9 cellular contexts compared by ENCODE assay signal in the genomic region with DNA sequence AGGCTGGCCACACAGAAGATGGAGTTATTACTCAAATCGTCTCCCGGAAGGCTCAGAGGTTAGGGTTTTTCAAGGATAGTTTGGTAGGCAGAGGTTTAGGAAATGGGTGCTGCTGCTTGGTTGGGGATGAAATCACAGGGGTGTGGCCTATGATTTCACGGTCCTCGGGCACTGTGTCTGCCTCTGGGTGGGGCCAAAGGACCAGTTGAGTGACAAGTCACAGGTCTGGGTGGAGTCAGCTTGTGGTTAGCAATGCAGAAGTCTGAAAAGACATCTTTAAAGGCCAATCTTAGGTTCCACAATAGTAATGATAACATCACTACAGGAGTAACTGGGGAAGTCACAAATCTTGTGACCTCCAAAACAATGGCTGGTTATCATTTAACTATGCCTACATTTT.
DNase-seq lines count a peak whose midpoint lies in the region; ATAC-seq and TF ChIP-seq lines count a peak whose summit lies in the region.
"Had no signal": no experiment of that assay in that cellular context is flagged by ENCODE, and none has a peak within 500 bp of the region (broad histone marks: within the 10 kb centered on the region; RNA-seq: fewer than 3 reads in every experiment).

No MANE protein-coding gene starts in this region.

- no peak overlapping the region for H3K27ac ChIP-seq in SK-N-SH (ENCODE audit: low read depth in 2 of 2, low read length in 1 of 2)

- H4K20me1 ChIP-seq in SK-N-SH (ENCODE audit: insufficient read depth), result no peaks in the 10 kb centered on the region

- POLR2A ChIA-PET in SK-N-SH (lab: Yijun Ruan, JAX), result no interaction called here

- H3K4me1 ChIP-seq in SK-N-SH (ENCODE audit: control insufficient read depth in 1 of 2, insufficient read depth in 2 of 2, low read depth in 1 of 2, low read length in 1 of 2), result peaks cover 0 to 1% of the 10 kb centered on the region in 2 experiments; a peak in 1 of 4 replicates

- H3K4me3 ChIP-seq in SK-N-SH (ENCODE audit: low read depth in 2 of 2, low read length in 1 of 2), result no peak overlapping the region

- ATAC-seq in GM21360 (IDR thresholded peaks at IDR 0.05; ENCODE audit: unreplicated experiment) (peak; percentile 79), HG03442 (IDR thresholded peaks at IDR 0.05; ENCODE audit: unreplicated experiment) (peak; percentile 85)

- no peak for TF ChIP-seq RAD21 in SK-N-SH (IDR thresholded peaks at IDR 0.05; ENCODE audit: low read length)

- H3K27me3 Mint-ChIP-seq in nephron progenitor cell (ENCODE audit: low read depth, poor library complexity), result no peaks in the 10 kb centered on the region

- no peak overlapping the region for H3K4me2 ChIP-seq in SK-N-SH

- H3K4me3 Mint-ChIP-seq in nephron progenitor cell, result no peak overlapping the region

- peaks cover 18% of the 10 kb centered on the region for H3K9me3 Mint-ChIP-seq in nephron progenitor cell

- H3K9ac ChIP-seq in SK-N-SH, result no peak overlapping the region

- no peak overlapping the region for H2AFZ ChIP-seq in SK-N-SH (ENCODE audit: low read depth)

- no peaks in the 10 kb centered on the region for H3K36me3 ChIP-seq in SK-N-SH (replicated peaks in 1 of 2; ENCODE audit: control insufficient read depth in 1 of 2, insufficient read depth in 2 of 2, low read length in 1 of 2)

- DNase-seq in CMK (ENCODE audit: low read depth), result peak; percentile 45
- peak; percentile 25 for DNase-seq in UCSD-AML1 (lab: John Stamatoyannopoulos, UW; ENCODE audit: unreplicated experiment)
- DNase-seq in medulla oblongata (ENCODE audit: extremely low spot score), result no peak
- DNase-seq in nephron progenitor cell, result no peak
- DNase-seq in SK-N-SH, result no peak
- DNase-seq in SHP77 treated with DMSO at 0.1 percent for 48 hours (lab: John Stamatoyannopoulos, UW), result no peak
- DNase-seq: NCI-H1092 treated with DMSO at 0.1 percent for 48 hours had no signal

- no peaks in the 10 kb centered on the region for H3F3A ChIP-seq in SK-N-SH (replicated peaks; ENCODE audit: insufficient read depth)

- H3K27me3 ChIP-seq in SK-N-SH (ENCODE audit: insufficient read depth), result no peaks in the 10 kb centered on the region

- no peaks in the 10 kb centered on the region for H3K79me2 ChIP-seq in SK-N-SH (ENCODE audit: insufficient read depth)

- WGBS in SK-N-SH (ENCODE audit: low lambda C conversion rate), result 83% methylated on average over 4 of the region's 4 CpGs

- no peaks in the 10 kb centered on the region for H3K36me3 Mint-ChIP-seq in nephron progenitor cell (ENCODE audit: low read depth)

- no peak for TF ChIP-seq EP300 in SK-N-SH (IDR thresholded peaks at IDR 0.05; ENCODE audit: borderline replicate concordance in 1 of 2, low read depth in 1 of 2, low read length in 1 of 2)

- CTCF ChIA-PET in SK-N-SH (lab: Yijun Ruan, JAX), result no interaction called here

- peaks cover 5% of the 10 kb centered on the region for H3K4me1 Mint-ChIP-seq in nephron progenitor cell

- no peaks in the 10 kb centered on the region for H3K9me3 ChIP-seq in SK-N-SH

- H3K27ac Mint-ChIP-seq in nephron progenitor cell, result no peak overlapping the region

- no peak for TF ChIP-seq CTCF in nephron progenitor cell (IDR thresholded peaks at IDR 0.05)
- TF ChIP-seq CTCF in SK-N-SH (IDR thresholded peaks at IDR 0.05), result no peak

- H3K9me2 ChIP-seq in SK-N-SH, result no peaks in the 10 kb centered on the region

TF ChIP-seq in SK-N-SH, 30 proteins besides CTCF, POLR2A, EP300 and RAD21:
- TF ChIP-seq GABPA (IDR thresholded peaks at IDR 0.05; ENCODE audit: low read depth), result no peak
- TF ChIP-seq, protein P1, sequence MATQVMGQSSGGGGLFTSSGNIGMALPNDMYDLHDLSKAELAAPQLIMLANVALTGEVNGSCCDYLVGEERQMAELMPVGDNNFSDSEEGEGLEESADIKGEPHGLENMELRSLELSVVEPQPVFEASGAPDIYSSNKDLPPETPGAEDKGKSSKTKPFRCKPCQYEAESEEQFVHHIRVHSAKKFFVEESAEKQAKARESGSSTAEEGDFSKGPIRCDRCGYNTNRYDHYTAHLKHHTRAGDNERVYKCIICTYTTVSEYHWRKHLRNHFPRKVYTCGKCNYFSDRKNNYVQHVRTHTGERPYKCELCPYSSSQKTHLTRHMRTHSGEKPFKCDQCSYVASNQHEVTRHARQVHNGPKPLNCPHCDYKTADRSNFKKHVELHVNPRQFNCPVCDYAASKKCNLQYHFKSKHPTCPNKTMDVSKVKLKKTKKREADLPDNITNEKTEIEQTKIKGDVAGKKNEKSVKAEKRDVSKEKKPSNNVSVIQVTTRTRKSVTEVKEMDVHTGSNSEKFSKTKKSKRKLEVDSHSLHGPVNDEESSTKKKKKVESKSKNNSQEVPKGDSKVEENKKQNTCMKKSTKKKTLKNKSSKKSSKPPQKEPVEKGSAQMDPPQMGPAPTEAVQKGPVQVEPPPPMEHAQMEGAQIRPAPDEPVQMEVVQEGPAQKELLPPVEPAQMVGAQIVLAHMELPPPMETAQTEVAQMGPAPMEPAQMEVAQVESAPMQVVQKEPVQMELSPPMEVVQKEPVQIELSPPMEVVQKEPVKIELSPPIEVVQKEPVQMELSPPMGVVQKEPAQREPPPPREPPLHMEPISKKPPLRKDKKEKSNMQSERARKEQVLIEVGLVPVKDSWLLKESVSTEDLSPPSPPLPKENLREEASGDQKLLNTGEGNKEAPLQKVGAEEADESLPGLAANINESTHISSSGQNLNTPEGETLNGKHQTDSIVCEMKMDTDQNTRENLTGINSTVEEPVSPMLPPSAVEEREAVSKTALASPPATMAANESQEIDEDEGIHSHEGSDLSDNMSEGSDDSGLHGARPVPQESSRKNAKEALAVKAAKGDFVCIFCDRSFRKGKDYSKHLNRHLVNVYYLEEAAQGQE (IDR thresholded peaks at IDR 0.05; ENCODE audit: low read depth, low read length), result no peak
- no peak for TF ChIP-seq FOSL2 (IDR thresholded peaks at IDR 0.05; ENCODE audit: borderline replicate concordance, low read depth)
- TF ChIP-seq, protein P2, sequence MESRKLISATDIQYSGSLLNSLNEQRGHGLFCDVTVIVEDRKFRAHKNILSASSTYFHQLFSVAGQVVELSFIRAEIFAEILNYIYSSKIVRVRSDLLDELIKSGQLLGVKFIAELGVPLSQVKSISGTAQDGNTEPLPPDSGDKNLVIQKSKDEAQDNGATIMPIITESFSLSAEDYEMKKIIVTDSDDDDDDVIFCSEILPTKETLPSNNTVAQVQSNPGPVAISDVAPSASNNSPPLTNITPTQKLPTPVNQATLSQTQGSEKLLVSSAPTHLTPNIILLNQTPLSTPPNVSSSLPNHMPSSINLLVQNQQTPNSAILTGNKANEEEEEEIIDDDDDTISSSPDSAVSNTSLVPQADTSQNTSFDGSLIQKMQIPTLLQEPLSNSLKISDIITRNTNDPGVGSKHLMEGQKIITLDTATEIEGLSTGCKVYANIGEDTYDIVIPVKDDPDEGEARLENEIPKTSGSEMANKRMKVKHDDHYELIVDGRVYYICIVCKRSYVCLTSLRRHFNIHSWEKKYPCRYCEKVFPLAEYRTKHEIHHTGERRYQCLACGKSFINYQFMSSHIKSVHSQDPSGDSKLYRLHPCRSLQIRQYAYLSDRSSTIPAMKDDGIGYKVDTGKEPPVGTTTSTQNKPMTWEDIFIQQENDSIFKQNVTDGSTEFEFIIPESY (IDR thresholded peaks at IDR 0.05; ENCODE audit: borderline replicate concordance, low read depth), result no peak
- TF ChIP-seq MEF2A (IDR thresholded peaks at IDR 0.05; ENCODE audit: borderline replicate concordance, low read depth), result no peak
- no peak for TF ChIP-seq EZH2phosphoT487 (IDR thresholded peaks at IDR 0.05; ENCODE audit: borderline replicate concordance, low read depth)
TF ChIP-seq in SK-N-SH: peak in this region for 0.

Comparison
In these comparisons a context has a peak if more than half of its experiments do, and no peak if none do; other contexts are left out.
1. DNase-seq: peak in CMK (single experiment) and UCSD-AML1 (single experiment); none in medulla oblongata (single experiment), nephron progenitor cell (single experiment), SK-N-SH (single experiment) and SHP77 treated with DMSO at 0.1 percent for 48 hours (single experiment).